25 cellular contexts compared by ENCODE assay signal in the genomic region with DNA sequence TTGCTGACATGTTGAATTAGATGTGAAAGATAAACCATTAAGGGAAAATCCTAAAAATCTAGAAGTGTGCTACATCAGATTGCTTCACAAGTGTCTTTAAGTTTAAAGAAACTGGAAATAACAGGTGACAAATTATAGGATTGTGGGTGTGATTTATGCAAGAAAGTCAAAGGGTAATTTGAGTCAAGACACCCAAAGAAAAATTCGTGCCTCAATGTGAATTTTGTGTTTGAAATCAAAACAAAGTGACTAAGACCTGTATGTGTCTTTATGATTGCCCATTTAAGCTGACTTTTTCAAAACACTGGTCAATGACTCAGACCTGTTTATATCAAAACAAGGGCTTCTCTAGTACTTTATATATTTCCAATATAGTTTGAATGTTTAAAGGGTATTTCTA. TPM values are rescaled to one million over a fixed set of nuclear protein-coding genes. Genes with fewer than 3 reads are reported as not detected.
DNase-seq lines count a peak whose midpoint lies in the region; ATAC-seq, FAIRE-seq and TF ChIP-seq lines count a peak whose summit lies in the region.
"Had no signal": no experiment of that assay in that cellular context is flagged by ENCODE, and none has a peak within 500 bp of the region (broad histone marks: within the 10 kb centered on the region; RNA-seq: fewer than 3 reads in every experiment).

No MANE protein-coding gene starts in this region.

- CTCF ChIA-PET in HEK293 (lab: Yijun Ruan, JAX), result interaction anchor here (1.0 to 6.9 kb wide), 2 partner anchors 8 to 15 kb away, joined by 6 to 56 read pairs; no protein-coding TSS in a partner anchor
- CTCF ChIA-PET in endothelial cell of umbilical vein (lab: Charles Lee), result interaction anchor here (1.2 to 5.0 kb wide), 4 partner anchors 15 to 28 kb away, joined by 3 to 42 read pairs (median 6); partner anchors contain the start of gene PPY

- H3K9me1 ChIP-seq in endothelial cell of umbilical vein (replicated peaks; ENCODE audit: control insufficient read depth, extremely low read depth, insufficient read depth, low read length), result no peaks in the 10 kb centered on the region

- dilution Hi-C loops in endothelial cell of umbilical vein (cut with MboI; ENCODE audit: extremely low pct_ligation_motif_present, low sequenced_read_pairs), result no loop called here

- no peak overlapping the region for H3K4me3 ChIP-seq in HEK293 (ENCODE audit: low read depth, low read length)
- H3K4me3 ChIP-seq in endothelial cell of umbilical vein (replicated peaks in 1 of 3; ENCODE audit: insufficient read depth in 1 of 3, low read depth in 1 of 3, low read length in 3 of 3), result no peak overlapping the region
- H3K4me3 ChIP-seq: spleen had no signal

- H3K9me3 ChIP-seq in HEK293 (ENCODE audit: control insufficient read depth, insufficient read depth, low read depth, low read length), result no peaks in the 10 kb centered on the region
- H3K9me3 ChIP-seq in endothelial cell of umbilical vein (replicated peaks; ENCODE audit: control insufficient read depth, insufficient read depth, low read length), result no peaks in the 10 kb centered on the region
- H3K9me3 ChIP-seq: spleen had no signal

- DNase-seq in Caki2 (ENCODE audit: low read depth), result peak; percentile 24
- no peak for DNase-seq in endothelial cell of umbilical vein (ENCODE audit: low read depth, low spot score)
- no peak for DNase-seq in GOT3 (lab: John Stamatoyannopoulos, UW)
- no peak for DNase-seq in activated CD4-positive, alpha-beta T cell treated with anti-CD3 and anti-CD28 coated beads, Interleukin-2, amount 50 U/mL, for 1 hour
- DNase-seq: activated B cell treated with CpG ODN at 0.5 μM for 24 hours; activated CD4-positive, alpha-beta memory T cell treated with anti-CD3 and anti-CD28 coated beads, Interleukin-2, amount 10 ng/mL, durations not matched to agents 7 days and 5 days; activated naive CD4-positive, alpha-beta T cell treated with Interleukin-2 at 50 U/mL for 16 hours; activated T-cell treated with anti-CD3 and anti-CD28 coated beads for 4 hours; amygdala; GDM1; H9; KG1; left cardiac atrium; MV-4-11; NCI-H1694 treated with DMSO at 0.1 percent for 48 hours; NCI-H2171 treated with DMSO at 0.1 percent for 48 hours; NCI-H526; stimulated activated CD4-positive, alpha-beta T cell treated with anti-CD3 and anti-CD28 coated beads, Interleukin-4, amount 100 ng/mL, for 1 hour; stimulated activated naive CD4-positive, alpha-beta T cell treated with Interleukin-2 at 50 U/mL for 16 hours had no signal

- H3K9ac ChIP-seq in endothelial cell of umbilical vein (replicated peaks; ENCODE audit: extremely low read depth, insufficient read depth, low read length), result no peak overlapping the region

- TF ChIP-seq POLR2A in endothelial cell of umbilical vein (IDR thresholded peaks at IDR 0.05; ENCODE audit: low read depth, low read length), result no peak

- no peak overlapping the region for H2AFZ ChIP-seq in endothelial cell of umbilical vein (ENCODE audit: low read depth, low read length)

- H3K27me3 ChIP-seq in endothelial cell of umbilical vein (ENCODE audit: control insufficient read depth in 2 of 2, insufficient read depth in 2 of 2, low read length in 2 of 2), result peaks cover 10 to 14% of the 10 kb centered on the region in 2 experiments

- no peaks in the 10 kb centered on the region for H3K36me3 ChIP-seq in HEK293 (ENCODE audit: control insufficient read depth in 2 of 2, insufficient read depth in 1 of 2, low read length in 2 of 2)
- no peaks in the 10 kb centered on the region for H3K36me3 ChIP-seq in endothelial cell of umbilical vein (ENCODE audit: control insufficient read depth in 2 of 2, extremely low read depth in 1 of 2, insufficient read depth in 2 of 2, low read length in 2 of 2)
- H3K36me3 ChIP-seq: spleen had no signal

- no peaks in the 10 kb centered on the region for H4K20me1 ChIP-seq in endothelial cell of umbilical vein (replicated peaks; ENCODE audit: control insufficient read depth, extremely low read depth, insufficient read depth, low read length)

- ATAC-seq in HG03196 (IDR thresholded peaks at IDR 0.05; ENCODE audit: unreplicated experiment), result no peak
- ATAC-seq: left cardiac atrium, SK-N-SH treated with all-trans-retinoic acid at 6 μM for 48 hours had no signal

- FAIRE-seq in endothelial cell of umbilical vein (lab: Jason Lieb, UNC), result peak; percentile 49

- TF ChIP-seq CTCF in HEK293 (tag by site-specific recombination; IDR thresholded peaks at IDR 0.05) (no peak), endothelial cell of umbilical vein (IDR thresholded peaks at IDR 0.05; ENCODE audit: extremely low read depth in 1 of 2, insufficient read depth in 1 of 2, low read depth in 1 of 2, low read length in 2 of 2) (no peak)

- H3K4me1 ChIP-seq in HEK293 (ENCODE audit: control insufficient read depth, insufficient read depth, low read length) (peaks cover 7% of the 10 kb centered on the region), endothelial cell of umbilical vein (ENCODE audit: control insufficient read depth, extremely low read depth, insufficient read depth, low read length) (no peaks in the 10 kb centered on the region)
- H3K4me1 ChIP-seq: spleen had no signal

- no TSS peak for BruUV-seq in endothelial cell of umbilical vein (replicated peaks; lab: Mats Ljungman, UMichigan)

- H3K4me2 ChIP-seq in endothelial cell of umbilical vein (ENCODE audit: insufficient read depth, low read length), result no peak overlapping the region

- POLR2A ChIA-PET in HEK293 (lab: Yijun Ruan, JAX) (interaction anchor here (1.0 kb wide), 1 partner anchor 15 kb away, joined by 3 read pairs; no protein-coding TSS in a partner anchor), endothelial cell of umbilical vein (lab: Charles Lee) (no interaction called here)

- in situ Hi-C loops in Caki2 (cut with HindIII; ENCODE audit: low pct_unique_long_range_greater_than_20kb, low sequenced_read_pairs), result no loop called here

- intact Hi-C loops in endothelial cell of umbilical vein (cut with micrococcal nuclease), result no loop called here

- no peak overlapping the region for H3K27ac ChIP-seq in HEK293 (ENCODE audit: extremely low read depth, low read depth, low read length)
- H3K27ac ChIP-seq in endothelial cell of umbilical vein (ENCODE audit: insufficient read depth, low read depth, low read length), result no peak overlapping the region
- H3K27ac ChIP-seq: spleen had no signal

- H3K79me2 ChIP-seq in endothelial cell of umbilical vein (ENCODE audit: control insufficient read depth, insufficient read depth, low read length), result no peaks in the 10 kb centered on the region

RNA-seq across cellular contexts. Expression of gene PYY, which starts 5.2 kb away (rescaled TPM):
- not detected in 2 replicates for total RNA-seq in Caki2 (2014; rRNA removed; shearing (Covaris generic); ENCODE audit: low replicate concordance)
- total RNA-seq in endothelial cell of umbilical vein, result not detected in 2 replicates
- 0.14 TPM in 1 of 2 replicates, not detected in the other for polyA plus RNA-seq in endothelial cell of umbilical vein
- polyA plus RNA-seq in endothelial cell of umbilical vein (2011; cell fraction: cytosol; rRNA removed), result not detected in 2 replicates
- polyA plus RNA-seq in endothelial cell of umbilical vein (2011; cell fraction: nucleus; rRNA removed), result not detected in 2 replicates
- polyA plus RNA-seq in endothelial cell of umbilical vein (2012), result not detected in 2 replicates
- not detected in 2 replicates for polyA minus RNA-seq in endothelial cell of umbilical vein
- not detected for polyA minus RNA-seq in endothelial cell of umbilical vein (2011; cell fraction: cytosol; rRNA and poly(A)+ RNA removed)
- not detected in 2 replicates for polyA minus RNA-seq in endothelial cell of umbilical vein (2011; cell fraction: nucleus; rRNA and poly(A)+ RNA removed)
- total RNA-seq: activated B cell treated with CpG ODN at 0.5 μM for 24 hours; activated CD4-positive, alpha-beta memory T cell treated with anti-CD3 and anti-CD28 coated beads, Interleukin-2, amount 10 ng/mL, durations not matched to agents 7 days and 5 days; left cardiac atrium; omental fat pad; RPMI7951; spleen had no signal
- polyA plus RNA-seq: spleen had no signal

RNA-seq across cellular contexts. Expression of gene PPY, which starts 16.7 kb away (rescaled TPM):
- total RNA-seq in Caki2 (2014; rRNA removed; shearing (Covaris generic); ENCODE audit: low replicate concordance), result not detected in 2 replicates
- not detected in 2 replicates for total RNA-seq in endothelial cell of umbilical vein
- polyA plus RNA-seq in endothelial cell of umbilical vein, result not detected in 2 replicates
- not detected in 2 replicates for polyA plus RNA-seq in endothelial cell of umbilical vein (2011; cell fraction: cytosol; rRNA removed)
- polyA plus RNA-seq in endothelial cell of umbilical vein (2011; cell fraction: nucleus; rRNA removed), result not detected in 2 replicates
- polyA plus RNA-seq in endothelial cell of umbilical vein (2012), result not detected in 2 replicates
- not detected in 2 replicates for polyA minus RNA-seq in endothelial cell of umbilical vein
- polyA minus RNA-seq in endothelial cell of umbilical vein (2011; cell fraction: cytosol; rRNA and poly(A)+ RNA removed), result not detected
- not detected in 2 replicates for polyA minus RNA-seq in endothelial cell of umbilical vein (2011; cell fraction: nucleus; rRNA and poly(A)+ RNA removed)
- total RNA-seq: activated B cell treated with CpG ODN at 0.5 μM for 24 hours; activated CD4-positive, alpha-beta memory T cell treated with anti-CD3 and anti-CD28 coated beads, Interleukin-2, amount 10 ng/mL, durations not matched to agents 7 days and 5 days; H9; left cardiac atrium; omental fat pad; RPMI7951; spleen had no signal
- polyA plus RNA-seq: spleen had no signal

RNA-seq across cellular contexts. Expression of gene NAGS, which starts 45.5 kb away (rescaled TPM):
- 1.5 and 3.0 TPM in 2 replicates for total RNA-seq in Caki2 (2014; rRNA removed; shearing (Covaris generic); ENCODE audit: low replicate concordance)
- 5.8 and 6.1 TPM in 2 replicates for total RNA-seq in endothelial cell of umbilical vein
- 3.3 and 3.7 TPM in 2 replicates for polyA plus RNA-seq in endothelial cell of umbilical vein
- 2.1 and 2.4 TPM in 2 replicates for polyA plus RNA-seq in endothelial cell of umbilical vein (2011; cell fraction: cytosol; rRNA removed)
- 1.8 and 1.9 TPM in 2 replicates for polyA plus RNA-seq in endothelial cell of umbilical vein (2011; cell fraction: nucleus; rRNA removed)
- 1.3 and 1.7 TPM in 2 replicates for polyA plus RNA-seq in endothelial cell of umbilical vein (2012)
- 1.3 and 1.8 TPM in 2 replicates for polyA minus RNA-seq in endothelial cell of umbilical vein
- 0.92 TPM for polyA minus RNA-seq in endothelial cell of umbilical vein (2011; cell fraction: cytosol; rRNA and poly(A)+ RNA removed)
- polyA minus RNA-seq in endothelial cell of umbilical vein (2011; cell fraction: nucleus; rRNA and poly(A)+ RNA removed), result 0.96 and 1.9 TPM in 2 replicates

RNA-seq across cellular contexts. Expression of gene MPP2, which starts 51.6 kb away (rescaled TPM):
- 4.8 and 8.1 TPM in 2 replicates for total RNA-seq in Caki2 (2014; rRNA removed; shearing (Covaris generic); ENCODE audit: low replicate concordance)
- total RNA-seq in endothelial cell of umbilical vein, result 1.2 and 1.6 TPM in 2 replicates
- polyA plus RNA-seq in endothelial cell of umbilical vein, result 1.2 and 1.4 TPM in 2 replicates
- 1.1 and 1.3 TPM in 2 replicates for polyA plus RNA-seq in endothelial cell of umbilical vein (2011; cell fraction: cytosol; rRNA removed)
- 1.6 TPM in 2 replicates for polyA plus RNA-seq in endothelial cell of umbilical vein (2011; cell fraction: nucleus; rRNA removed)
- polyA plus RNA-seq in endothelial cell of umbilical vein (2012), result 1.1 and 2.6 TPM in 2 replicates
- polyA minus RNA-seq in endothelial cell of umbilical vein, result 0.91 and 2.2 TPM in 2 replicates
- 7.9 TPM for polyA minus RNA-seq in endothelial cell of umbilical vein (2011; cell fraction: cytosol; rRNA and poly(A)+ RNA removed)
- polyA minus RNA-seq in endothelial cell of umbilical vein (2011; cell fraction: nucleus; rRNA and poly(A)+ RNA removed), result 0.29 and 1.0 TPM in 2 replicates
- total RNA-seq: activated B cell treated with CpG ODN at 0.5 μM for 24 hours had no signal

RNA-seq across cellular contexts. Expression of gene TMEM101, which starts 55.8 kb away (rescaled TPM):
- total RNA-seq in Caki2 (2014; rRNA removed; shearing (Covaris generic); ENCODE audit: low replicate concordance), result 98.2 and 101 TPM in 2 replicates
- total RNA-seq in endothelial cell of umbilical vein, result 29.4 and 30.4 TPM in 2 replicates
- 60.2 and 61.6 TPM in 2 replicates for polyA plus RNA-seq in endothelial cell of umbilical vein
- polyA plus RNA-seq in endothelial cell of umbilical vein (2011; cell fraction: cytosol; rRNA removed), result 38.8 and 43.5 TPM in 2 replicates
- 17.7 and 18.3 TPM in 2 replicates for polyA plus RNA-seq in endothelial cell of umbilical vein (2011; cell fraction: nucleus; rRNA removed)
- 25.0 and 34.0 TPM in 2 replicates for polyA plus RNA-seq in endothelial cell of umbilical vein (2012)
- 41.6 and 43.0 TPM in 2 replicates for polyA minus RNA-seq in endothelial cell of umbilical vein
- polyA minus RNA-seq in endothelial cell of umbilical vein (2011; cell fraction: cytosol; rRNA and poly(A)+ RNA removed), result 20.9 TPM
- polyA minus RNA-seq in endothelial cell of umbilical vein (2011; cell fraction: nucleus; rRNA and poly(A)+ RNA removed), result 7.6 and 10.1 TPM in 2 replicates
